Comparison of ENCODE assay signal across 1 cellular context in genomic region chr7:142808802-142809583, GRCh38.
TF ChIP-seq lines count a peak whose summit lies in the region.

No MANE protein-coding gene starts in this region.

TF ChIP-seq in K562, 482 proteins besides CTCF, POLR2A, EP300 and RAD21 (continued from another document and continues in another):
- TF ChIP-seq CTBP1 (IDR thresholded peaks at IDR 0.05; ENCODE audit: borderline replicate concordance): peak; percentile 89
- TF ChIP-seq PHB (CRISPR knock-in tag; IDR thresholded peaks at IDR 0.05): no peak
- TF ChIP-seq ETV5 (CRISPR knock-in tag; IDR thresholded peaks at IDR 0.05; ENCODE audit: low read depth): peak; percentile 98
- TF ChIP-seq ZNF436 (CRISPR knock-in tag; IDR thresholded peaks at IDR 0.05): no peak
- TF ChIP-seq TFAP4 (CRISPR knock-in tag; IDR thresholded peaks at IDR 0.05; ENCODE audit: borderline replicate concordance): peak; percentile 81
- no peak for TF ChIP-seq HOXB6 (CRISPR knock-in tag; IDR thresholded peaks at IDR 0.05; ENCODE audit: borderline replicate concordance)
- no peak for TF ChIP-seq ZNF445 (CRISPR knock-in tag; IDR thresholded peaks at IDR 0.05; ENCODE audit: low read depth)
- no peak for TF ChIP-seq XRCC4 (IDR thresholded peaks at IDR 0.05; ENCODE audit: extremely low read depth, insufficient read depth, insufficient read length)
- TF ChIP-seq CCAR2 (IDR thresholded peaks at IDR 0.05; ENCODE audit: low read depth, low read length): no peak
- no peak for TF ChIP-seq GTF2B (IDR thresholded peaks at IDR 0.05; ENCODE audit: extremely low read depth, insufficient read length)
- TF ChIP-seq NEUROD1 (IDR thresholded peaks at IDR 0.05; ENCODE audit: borderline replicate concordance, low read depth, low read length, partially characterized antibody): peak; percentile 18
- no peak for TF ChIP-seq HIVEP1 (CRISPR knock-in tag; IDR thresholded peaks at IDR 0.05)
- TF ChIP-seq NCOA4 (IDR thresholded peaks at IDR 0.05; ENCODE audit: partially characterized antibody): no peak
- no peak for TF ChIP-seq KLF13 (tag; IDR thresholded peaks at IDR 0.05; ENCODE audit: borderline replicate concordance, low read depth)
- TF ChIP-seq SMARCE1 (IDR thresholded peaks at IDR 0.05): peak; percentile 51
- TF ChIP-seq PKNOX1 (IDR thresholded peaks at IDR 0.05): no peak
- TF ChIP-seq ZBTB17 (CRISPR knock-in tag; IDR thresholded peaks at IDR 0.05): no peak
- no peak for TF ChIP-seq FOXK2 (conservative IDR thresholded peaks at IDR 0.05 in 1 of 2, IDR thresholded peaks at IDR 0.05 in 1 of 2; ENCODE audit: low read depth in 2 of 2)
- no peak for TF ChIP-seq HNRNPLL (IDR thresholded peaks at IDR 0.05; ENCODE audit: low read depth, low read length, poor library complexity, severe bottlenecking)
- TF ChIP-seq DDX20 (tag; IDR thresholded peaks at IDR 0.05; ENCODE audit: low read depth): no peak
- no peak for TF ChIP-seq ZNF785 (CRISPR knock-in tag; IDR thresholded peaks at IDR 0.05)
- peak; percentile 47; the same call in 1 of the 2 replicates for TF ChIP-seq ZNF263 (CRISPR knock-in tag; IDR thresholded peaks at IDR 0.05; ENCODE audit: borderline replicate concordance)
- peak; percentile 27; the same call in 1 of the 2 replicates for TF ChIP-seq ZNF395 (CRISPR knock-in tag; IDR thresholded peaks at IDR 0.05)
- TF ChIP-seq ELK1 (CRISPR knock-in tag; IDR thresholded peaks at IDR 0.05): no peak
- no peak for TF ChIP-seq SMAD2 (IDR thresholded peaks at IDR 0.05; ENCODE audit: low read depth, low read length)
- TF ChIP-seq ZNF134 (CRISPR knock-in tag; conservative IDR thresholded peaks at IDR 0.05): no peak
- TF ChIP-seq ZC3H8 (IDR thresholded peaks at IDR 0.05): no peak
- no peak for TF ChIP-seq POU5F1 (IDR thresholded peaks at IDR 0.05; ENCODE audit: borderline replicate concordance, low read depth, low read length, partially characterized antibody)
- no peak for TF ChIP-seq EWSR1 (IDR thresholded peaks at IDR 0.05; ENCODE audit: borderline replicate concordance, low read depth, partially characterized antibody)
- no peak for TF ChIP-seq ZNF41 (CRISPR knock-in tag; conservative IDR thresholded peaks at IDR 0.05)
- TF ChIP-seq CUX1 (CRISPR knock-in tag; IDR thresholded peaks at IDR 0.05): no peak
- no peak for TF ChIP-seq TAL1 (IDR thresholded peaks at IDR 0.05)
- no peak for TF ChIP-seq NFIC (IDR thresholded peaks at IDR 0.05)
- TF ChIP-seq AFF1 (IDR thresholded peaks at IDR 0.05; ENCODE audit: low read depth in 1 of 2, partially characterized antibody in 2 of 2): no peak
- TF ChIP-seq NBN (IDR thresholded peaks at IDR 0.05; ENCODE audit: low read depth): no peak
- TF ChIP-seq PPARD (CRISPR knock-in tag; IDR thresholded peaks at IDR 0.05): no peak
- no peak for TF ChIP-seq FOXA1 (IDR thresholded peaks at IDR 0.05; ENCODE audit: borderline replicate concordance)
- no peak for TF ChIP-seq RBM25 (IDR thresholded peaks at IDR 0.05; ENCODE audit: low read depth, low read length, severe bottlenecking)
- no peak for TF ChIP-seq KAT7 (CRISPR knock-in tag; IDR thresholded peaks at IDR 0.05; ENCODE audit: borderline replicate concordance)
- no peak for TF ChIP-seq HSF4 (CRISPR knock-in tag; IDR thresholded peaks at IDR 0.05; ENCODE audit: borderline replicate concordance)
- TF ChIP-seq DIDO1 (tag; IDR thresholded peaks at IDR 0.05; ENCODE audit: low read depth): no peak
- TF ChIP-seq THRA (IDR thresholded peaks at IDR 0.05): no peak
- TF ChIP-seq KAT2B (IDR thresholded peaks at IDR 0.05; ENCODE audit: low read depth, low read length): no peak
- peak; percentile 90 for TF ChIP-seq JUND (IDR thresholded peaks at IDR 0.05; ENCODE audit: borderline replicate concordance, low read depth, low read length)
- peak; percentile 74; the same call in 1 of the 3 replicates for TF ChIP-seq JUND (tag; IDR thresholded peaks at IDR 0.05; ENCODE audit: borderline replicate concordance, low read depth, low read length)
- no peak for TF ChIP-seq NFE2L1 (tag; IDR thresholded peaks at IDR 0.05; ENCODE audit: borderline replicate concordance, low read depth)
- TF ChIP-seq PHF8 (IDR thresholded peaks at IDR 0.05; ENCODE audit: borderline replicate concordance, low read length): no peak
- TF ChIP-seq SIX5 (IDR thresholded peaks at IDR 0.05; ENCODE audit: borderline replicate concordance in 1 of 2, insufficient read depth in 1 of 2, low read depth in 1 of 2, low read length in 2 of 2): no peak
- no peak for TF ChIP-seq YBX1 (IDR thresholded peaks at IDR 0.05)
- no peak for TF ChIP-seq ZFP1 (CRISPR knock-in tag; IDR thresholded peaks at IDR 0.05)
- TF ChIP-seq ZNF740 (CRISPR knock-in tag; IDR thresholded peaks at IDR 0.05): peak; percentile 65
- TF ChIP-seq ZNF740 (tag; IDR thresholded peaks at IDR 0.05): no peak
- no peak for TF ChIP-seq XRCC3 (IDR thresholded peaks at IDR 0.05)
